Comparison of ENCODE assay signal across 2 cellular contexts in the genomic region with DNA sequence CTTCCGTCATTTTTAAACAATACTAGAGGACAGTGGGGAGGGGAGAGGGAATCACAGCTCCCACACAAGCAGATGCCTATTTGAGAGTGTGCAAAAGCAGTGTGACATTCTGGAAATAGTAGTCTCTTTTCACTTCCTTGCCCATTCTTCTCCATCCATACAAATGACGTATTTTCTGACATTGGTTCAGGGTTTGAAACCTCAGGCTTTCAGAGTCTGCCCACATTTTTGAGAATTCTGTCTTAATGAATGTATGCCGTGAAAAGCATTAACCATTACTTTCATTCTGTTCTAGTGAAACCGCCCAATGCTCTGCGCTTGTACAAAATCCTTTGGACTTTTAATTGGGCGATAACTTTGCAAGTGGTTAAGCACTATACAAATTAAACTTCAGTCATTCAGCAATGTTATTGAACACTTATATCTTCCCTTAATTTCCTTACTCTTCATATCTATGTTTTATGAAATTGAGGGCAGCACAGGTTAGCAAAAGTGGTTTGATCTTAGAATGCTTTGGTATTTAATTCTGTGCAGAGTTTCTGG.
TF ChIP-seq lines count a peak whose summit lies in the region.

No MANE protein-coding gene starts in this region.

TF ChIP-seq in WTC11, 78 proteins besides CTCF, POLR2A, EP300 and RAD21 (continued from another document):
- TF ChIP-seq, protein P1, sequence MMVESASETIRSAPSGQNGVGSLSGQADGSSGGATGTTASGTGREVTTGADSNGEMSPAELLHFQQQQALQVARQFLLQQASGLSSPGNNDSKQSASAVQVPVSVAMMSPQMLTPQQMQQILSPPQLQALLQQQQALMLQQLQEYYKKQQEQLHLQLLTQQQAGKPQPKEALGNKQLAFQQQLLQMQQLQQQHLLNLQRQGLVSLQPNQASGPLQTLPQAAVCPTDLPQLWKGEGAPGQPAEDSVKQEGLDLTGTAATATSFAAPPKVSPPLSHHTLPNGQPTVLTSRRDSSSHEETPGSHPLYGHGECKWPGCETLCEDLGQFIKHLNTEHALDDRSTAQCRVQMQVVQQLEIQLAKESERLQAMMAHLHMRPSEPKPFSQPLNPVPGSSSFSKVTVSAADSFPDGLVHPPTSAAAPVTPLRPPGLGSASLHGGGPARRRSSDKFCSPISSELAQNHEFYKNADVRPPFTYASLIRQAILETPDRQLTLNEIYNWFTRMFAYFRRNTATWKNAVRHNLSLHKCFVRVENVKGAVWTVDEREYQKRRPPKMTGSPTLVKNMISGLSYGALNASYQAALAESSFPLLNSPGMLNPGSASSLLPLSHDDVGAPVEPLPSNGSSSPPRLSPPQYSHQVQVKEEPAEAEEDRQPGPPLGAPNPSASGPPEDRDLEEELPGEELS (CRISPR knock-in tag; IDR thresholded peaks at IDR 0.05): no peak
- no peak for TF ChIP-seq ZNF317 (CRISPR knock-in tag; IDR thresholded peaks at IDR 0.05; ENCODE audit: borderline replicate concordance, low read depth)
- TF ChIP-seq NR2C2 (CRISPR knock-in tag; IDR thresholded peaks at IDR 0.05): no peak

TF ChIP-seq in GM12878, 131 proteins besides CTCF, POLR2A, EP300 and RAD21 (continued from another document):
- TF ChIP-seq, protein P2, sequence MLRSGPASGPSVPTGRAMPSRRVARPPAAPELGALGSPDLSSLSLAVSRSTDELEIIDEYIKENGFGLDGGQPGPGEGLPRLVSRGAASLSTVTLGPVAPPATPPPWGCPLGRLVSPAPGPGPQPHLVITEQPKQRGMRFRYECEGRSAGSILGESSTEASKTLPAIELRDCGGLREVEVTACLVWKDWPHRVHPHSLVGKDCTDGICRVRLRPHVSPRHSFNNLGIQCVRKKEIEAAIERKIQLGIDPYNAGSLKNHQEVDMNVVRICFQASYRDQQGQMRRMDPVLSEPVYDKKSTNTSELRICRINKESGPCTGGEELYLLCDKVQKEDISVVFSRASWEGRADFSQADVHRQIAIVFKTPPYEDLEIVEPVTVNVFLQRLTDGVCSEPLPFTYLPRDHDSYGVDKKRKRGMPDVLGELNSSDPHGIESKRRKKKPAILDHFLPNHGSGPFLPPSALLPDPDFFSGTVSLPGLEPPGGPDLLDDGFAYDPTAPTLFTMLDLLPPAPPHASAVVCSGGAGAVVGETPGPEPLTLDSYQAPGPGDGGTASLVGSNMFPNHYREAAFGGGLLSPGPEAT (IDR thresholded peaks at IDR 0.05; ENCODE audit: low read depth): no peak
- TF ChIP-seq ESRRA (IDR thresholded peaks at IDR 0.05; ENCODE audit: low read length) (no peak), POU2F2 (IDR thresholded peaks at IDR 0.05; ENCODE audit: borderline replicate concordance, low read depth, low read length) (no peak), KLF5 (IDR thresholded peaks at IDR 0.05; ENCODE audit: partially characterized antibody) (no peak), SPI1 (IDR thresholded peaks at IDR 0.05; ENCODE audit: borderline replicate concordance, insufficient read depth, low read depth, low read length) (peak; percentile 28; the same call in 1 of the 2 replicates), ZNF622 (IDR thresholded peaks at IDR 0.05) (no peak), TCF7 (IDR thresholded peaks at IDR 0.05; ENCODE audit: borderline replicate concordance) (no peak), MTA2 (IDR thresholded peaks at IDR 0.05; ENCODE audit: low read depth) (peak; percentile 75; the same call in 1 of the 2 replicates), ASH2L (IDR thresholded peaks at IDR 0.05; ENCODE audit: borderline replicate concordance, low read depth) (no peak)
- TF ChIP-seq, protein P3, sequence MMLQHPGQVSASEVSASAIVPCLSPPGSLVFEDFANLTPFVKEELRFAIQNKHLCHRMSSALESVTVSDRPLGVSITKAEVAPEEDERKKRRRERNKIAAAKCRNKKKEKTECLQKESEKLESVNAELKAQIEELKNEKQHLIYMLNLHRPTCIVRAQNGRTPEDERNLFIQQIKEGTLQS (IDR thresholded peaks at IDR 0.05; ENCODE audit: borderline replicate concordance, extremely low read depth, low read depth, low read length): no peak
TF ChIP-seq in GM12878: peak in this region for 7.
